ENCODE assay signal across 8 cellular contexts in genomic region chr10:80453715-80454525, GRCh38.
A peak's percentile ranks its signal among the peaks of the same experiment; 100 is the strongest.
DNase-seq lines count a peak whose midpoint lies in the region; ATAC-seq lines count a peak whose summit lies in the region.

A gene with protein sequence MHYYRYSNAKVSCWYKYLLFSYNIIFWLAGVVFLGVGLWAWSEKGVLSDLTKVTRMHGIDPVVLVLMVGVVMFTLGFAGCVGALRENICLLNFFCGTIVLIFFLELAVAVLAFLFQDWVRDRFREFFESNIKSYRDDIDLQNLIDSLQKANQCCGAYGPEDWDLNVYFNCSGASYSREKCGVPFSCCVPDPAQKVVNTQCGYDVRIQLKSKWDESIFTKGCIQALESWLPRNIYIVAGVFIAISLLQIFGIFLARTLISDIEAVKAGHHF (plus strand): TSS chr10:80454310. CDS start chr10:80489234, 34,924 bp downstream.

- ATAC-seq in HG02623 (IDR thresholded peaks at IDR 0.05; ENCODE audit: unreplicated experiment), result peak; percentile 58

- DNase-seq in NCI-H2029 (lab: John Stamatoyannopoulos, UW), result peak; percentile 22
- DNase-seq in NCI-H2029 treated with DMSO at 0.1 percent for 48 hours (lab: John Stamatoyannopoulos, UW), result no peak
- peak; percentile 80 for DNase-seq in NCI-H146 (lab: John Stamatoyannopoulos, UW)
- DNase-seq in activated CD4-positive, CD25-positive, alpha-beta regulatory T cell treated with anti-CD3 and anti-CD28 coated beads, Interleukin-2, amount 50 U/mL, for 16 hours (ENCODE audit: low read depth, low spot score), result peak; percentile 49
- DNase-seq in cerebellar cortex (ENCODE audit: low spot score), result peak; percentile 34
- peak; percentile 89 for DNase-seq in islet precursor cell
- DNase-seq in stimulated activated CD4-positive, alpha-beta T cell treated with anti-CD3 and anti-CD28 coated beads, Interleukin-12 subunit alpha, Interleukin-12 subunit beta, amount 100 ng/mL, for 4 hours, result peak; percentile 73
